ENCODE assay signal across 8 cellular contexts in the genomic region with DNA sequence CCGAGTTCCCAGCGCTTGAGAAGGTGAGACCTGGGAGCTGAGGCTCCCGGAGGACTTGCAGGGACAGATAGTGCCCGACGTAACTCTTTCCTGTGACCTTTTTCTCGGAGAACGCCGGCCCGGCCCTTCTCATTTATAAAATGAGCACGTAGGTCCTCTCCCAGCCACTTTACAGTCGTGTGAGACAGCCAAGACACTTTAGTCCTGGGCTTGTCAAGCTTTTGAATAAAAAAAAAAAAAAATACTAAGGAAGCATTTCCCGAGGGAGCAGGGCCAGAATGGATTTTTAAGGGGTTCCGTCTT. TPM values are rescaled to one million over a fixed set of nuclear protein-coding genes. Genes with fewer than 3 reads are reported as not detected.
DNase-seq lines count a peak whose midpoint lies in the region; ATAC-seq and TF ChIP-seq lines count a peak whose summit lies in the region.

No MANE protein-coding gene starts in this region.

- intact Hi-C loops in left ventricle myocardium inferior (cut with micrococcal nuclease) (no loop called here), left ventricle myocardium superior (cut with micrococcal nuclease) (loop anchor here (10.0 kb wide), 1 partner anchor 62 kb away; the partner anchor contains the start of genes ATPAF2 and GID4), MCF 10A (cut with micrococcal nuclease) (loop anchor here (1.0 to 2.0 kb wide), 5 partner anchors 18 to 82 kb away; partner anchors contain the start of genes ATPAF2 and GID4), aorta (cut with DNase I) (loop anchor here (1.0 to 10.0 kb wide), 3 partner anchors 58 to 96 kb away; partner anchors contain the start of genes ATPAF2 (in 1 of the 2) and GID4 (in 1 of the 2))

- peaks cover 13% of the 10 kb centered on the region for H3K4me1 Mint-ChIP-seq in MCF 10A (ENCODE audit: insufficient read depth, unreplicated experiment)

- H3K9me3 ChIP-seq in left ventricle myocardium inferior (replicated peaks) (no peaks in the 10 kb centered on the region), mononuclear cell (ENCODE audit: low read depth, low read length) (no peaks in the 10 kb centered on the region), aorta (ENCODE audit: control insufficient read depth, low read length) (no peaks in the 10 kb centered on the region)

- no peaks in the 10 kb centered on the region for H3K36me3 Mint-ChIP-seq in MCF 10A (ENCODE audit: insufficient read depth, unreplicated experiment)

- DNase-seq in left ventricle myocardium inferior (no peak), left ventricle myocardium superior (no peak), MCF 10A (ENCODE audit: unreplicated experiment) (no peak), aorta (no peak), cerebellar cortex (ENCODE audit: low spot score) (no peak)

- H3K4me1 ChIP-seq in left ventricle myocardium inferior (peaks cover 50% of the 10 kb centered on the region), mononuclear cell (ENCODE audit: insufficient read depth, low read length) (peaks cover 58% of the 10 kb centered on the region), aorta (ENCODE audit: control insufficient read depth in 1 of 2, insufficient read depth in 2 of 2, low read length in 2 of 2) (no peaks in the 10 kb centered on the region)

- 2 to 3% methylated on average over 13 of the region's 13 CpGs for WGBS in aorta, 2 donors

- H3K27me3 ChIP-seq in left ventricle myocardium inferior (ENCODE audit: low read depth) (no peaks in the 10 kb centered on the region), mononuclear cell (ENCODE audit: insufficient read depth, low read length) (no peaks in the 10 kb centered on the region), aorta (ENCODE audit: control insufficient read depth in 1 of 2, insufficient read depth in 2 of 2, low read length in 1 of 2) (no peaks in the 10 kb centered on the region)

- no peaks in the 10 kb centered on the region for H3K9me3 Mint-ChIP-seq in MCF 10A (ENCODE audit: unreplicated experiment)

- no peaks in the 10 kb centered on the region for H3K27me3 Mint-ChIP-seq in MCF 10A (ENCODE audit: insufficient read depth, unreplicated experiment)

- H3K27ac Mint-ChIP-seq in MCF 10A (ENCODE audit: low read depth, unreplicated experiment), result peak overlapping the region; percentile 98

- POLR2A ChIA-PET in MCF 10A (lab: Yijun Ruan, JAX), result interaction anchor here (0.7 to 2.1 kb wide), 19 partner anchors 11 to 244 kb away, joined by 3 to 22 read pairs (median 5); partner anchors contain the start of genes ATPAF2 and SREBF1

- no TSS peak for BruUV-seq in MCF 10A (replicated peaks; lab: Mats Ljungman, UMichigan)

- no peak for TF ChIP-seq CTCF in left ventricle myocardium inferior (IDR thresholded peaks at IDR 0.05; ENCODE audit: borderline replicate concordance)
- no peak for TF ChIP-seq CTCF in MCF 10A (IDR thresholded peaks at IDR 0.05; ENCODE audit: unreplicated experiment)

- peak overlapping the region; percentile 67 for H3K27ac ChIP-seq in left ventricle myocardium inferior (replicated peaks)
- H3K27ac ChIP-seq in aorta (ENCODE audit: low read depth in 1 of 2, low read length in 2 of 2), result no peak overlapping the region

- peak overlapping the region; percentile 90 for H3K4me3 Mint-ChIP-seq in MCF 10A (ENCODE audit: unreplicated experiment)

- H3K36me3 ChIP-seq in left ventricle myocardium inferior (no peaks in the 10 kb centered on the region), aorta (ENCODE audit: control insufficient read depth in 1 of 2, insufficient read depth in 2 of 2, low read length in 1 of 2) (no peaks in the 10 kb centered on the region)

- peak overlapping the region; percentile 97 for H3K4me3 ChIP-seq in left ventricle myocardium inferior
- H3K4me3 ChIP-seq in mononuclear cell (ENCODE audit: low read length), result peak overlapping the region; percentile 25
- peak overlapping the region; percentile 58 to 74 for H3K4me3 ChIP-seq in aorta (ENCODE audit: low read length in 2 of 2)

- CTCF ChIA-PET in MCF 10A (lab: Yijun Ruan, JAX), result interaction anchor here (0.9 to 1.7 kb wide), 4 partner anchors 12 to 55 kb away, joined by 3 to 6 read pairs (median 4); no protein-coding TSS in a partner anchor

- ATAC-seq in left ventricle myocardium superior (no peak), aorta (ENCODE audit: low FRiP score) (peak; percentile 0), HG02981 (IDR thresholded peaks at IDR 0.05; ENCODE audit: unreplicated experiment) (no peak), GM21717 (IDR thresholded peaks at IDR 0.05; ENCODE audit: unreplicated experiment) (no peak)

RNA-seq across cellular contexts. Expression of gene DRC3, which starts 0.2 kb away (rescaled TPM):
- 1.7 TPM for total RNA-seq in left ventricle myocardium inferior
- 1.5 TPM for total RNA-seq in left ventricle myocardium superior
- 2.3 and 3.1 TPM in 2 replicates for total RNA-seq in MCF 10A (2022)
- total RNA-seq in mononuclear cell, result not detected
- 1 to 10 TPM; 2.0 to 2.8 TPM for total RNA-seq in aorta
- polyA plus RNA-seq in aorta, result 1 to 10 TPM; 1.4 to 7.9 TPM

RNA-seq across cellular contexts. Expression of gene TOM1L2, which starts 0.7 kb away (rescaled TPM):
- total RNA-seq in left ventricle myocardium inferior (284 TPM), left ventricle myocardium superior (287 TPM), MCF 10A (2022) (34.2 and 44.3 TPM in 2 replicates), mononuclear cell (14.4 TPM), aorta (10 to 100 TPM; 70.4 to 74.9 TPM)
- polyA plus RNA-seq in aorta, result 10 to 100 TPM; 11.9 to 39.1 TPM

Comparison
In these comparisons a context has a peak if more than half of its experiments do, and no peak if none do; other contexts are left out.
1. H3K4me3 ChIP-seq: peak in every context shown above with its lines; median percentile 97 in left ventricle myocardium inferior; 66 in aorta; 25 in mononuclear cell.